ENCODE assay signal across 1 cellular context in the genomic region with DNA sequence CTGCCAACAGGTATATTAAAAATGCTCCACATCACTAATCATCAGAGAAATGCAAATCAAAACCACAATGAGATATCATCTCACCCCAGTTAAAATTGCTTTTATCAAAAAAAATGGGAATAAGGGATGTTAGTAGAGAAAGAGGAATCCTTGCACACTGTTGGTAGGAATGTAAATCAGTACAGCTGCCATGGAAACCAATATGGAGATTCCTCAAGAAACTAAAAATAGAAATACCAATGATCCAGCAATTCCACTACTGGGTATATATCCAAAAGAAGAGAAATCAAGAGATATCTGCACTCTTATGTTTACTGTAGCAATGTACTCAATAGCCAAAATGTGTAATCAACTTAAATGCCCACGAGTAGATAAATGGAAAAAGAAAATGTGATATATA.
TF ChIP-seq lines count a peak whose summit lies in the region.

No MANE protein-coding gene starts in this region.

TF ChIP-seq in IMR-90, 13 proteins besides CTCF, POLR2A, EP300 and RAD21:
- TF ChIP-seq, protein P1, sequence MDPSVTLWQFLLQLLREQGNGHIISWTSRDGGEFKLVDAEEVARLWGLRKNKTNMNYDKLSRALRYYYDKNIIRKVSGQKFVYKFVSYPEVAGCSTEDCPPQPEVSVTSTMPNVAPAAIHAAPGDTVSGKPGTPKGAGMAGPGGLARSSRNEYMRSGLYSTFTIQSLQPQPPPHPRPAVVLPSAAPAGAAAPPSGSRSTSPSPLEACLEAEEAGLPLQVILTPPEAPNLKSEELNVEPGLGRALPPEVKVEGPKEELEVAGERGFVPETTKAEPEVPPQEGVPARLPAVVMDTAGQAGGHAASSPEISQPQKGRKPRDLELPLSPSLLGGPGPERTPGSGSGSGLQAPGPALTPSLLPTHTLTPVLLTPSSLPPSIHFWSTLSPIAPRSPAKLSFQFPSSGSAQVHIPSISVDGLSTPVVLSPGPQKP (IDR thresholded peaks at IDR 0.05; ENCODE audit: borderline replicate concordance, low read depth, low read length): no peak
- TF ChIP-seq RCOR1 (IDR thresholded peaks at IDR 0.05; ENCODE audit: insufficient replicate concordance, low read length) (no peak), SMC3 (IDR thresholded peaks at IDR 0.05; ENCODE audit: low read depth, low read length) (no peak)
- TF ChIP-seq, protein P2, sequence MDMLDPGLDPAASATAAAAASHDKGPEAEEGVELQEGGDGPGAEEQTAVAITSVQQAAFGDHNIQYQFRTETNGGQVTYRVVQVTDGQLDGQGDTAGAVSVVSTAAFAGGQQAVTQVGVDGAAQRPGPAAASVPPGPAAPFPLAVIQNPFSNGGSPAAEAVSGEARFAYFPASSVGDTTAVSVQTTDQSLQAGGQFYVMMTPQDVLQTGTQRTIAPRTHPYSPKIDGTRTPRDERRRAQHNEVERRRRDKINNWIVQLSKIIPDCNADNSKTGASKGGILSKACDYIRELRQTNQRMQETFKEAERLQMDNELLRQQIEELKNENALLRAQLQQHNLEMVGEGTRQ (IDR thresholded peaks at IDR 0.05; ENCODE audit: low read depth, low read length): no peak
